1 cellular context compared by ENCODE assay signal in genomic region chr2:74538881-74539339, GRCh38.
TF ChIP-seq lines count a peak whose summit lies in the region.

No MANE protein-coding gene starts in this region.

TF ChIP-seq in GM12878, 131 proteins besides CTCF, POLR2A, EP300 and RAD21 (continued from another document):
- no peak for TF ChIP-seq RELA (IDR thresholded peaks at IDR 0.05; ENCODE audit: borderline replicate concordance, partially characterized antibody)
- no peak for TF ChIP-seq E4F1 (IDR thresholded peaks at IDR 0.05; ENCODE audit: borderline replicate concordance, partially characterized antibody)
- TF ChIP-seq PML (IDR thresholded peaks at IDR 0.05; ENCODE audit: low read length): no peak
- no peak for TF ChIP-seq ZBTB33 (IDR thresholded peaks at IDR 0.05)
- TF ChIP-seq NR2F1 (conservative IDR thresholded peaks at IDR 0.05): 0 out of 2 replicates have a peak, but pooled peaks have one; percentile 16
- TF ChIP-seq E2F4 (IDR thresholded peaks at IDR 0.05; ENCODE audit: low read depth, low read length): no peak
- TF ChIP-seq ZNF592 (IDR thresholded peaks at IDR 0.05): no peak
- no peak for TF ChIP-seq EGR1 (IDR thresholded peaks at IDR 0.05; ENCODE audit: borderline replicate concordance in 1 of 2, low read depth in 2 of 2, low read length in 2 of 2)
- no peak for TF ChIP-seq STAT1 (conservative IDR thresholded peaks at IDR 0.05)
- no peak for TF ChIP-seq RAD51 (IDR thresholded peaks at IDR 0.05)
TF ChIP-seq in GM12878: peak in this region for 26.
